In genomic region chr9:14692918-14693861, GRCh38 we compare ENCODE assay signal across 8 cellular contexts. TPM values are rescaled to one million over a fixed set of nuclear protein-coding genes. Genes with fewer than 3 reads are reported as not detected.
DNase-seq lines count a peak whose midpoint lies in the region; ATAC-seq and TF ChIP-seq lines count a peak whose summit lies in the region.

A gene with protein sequence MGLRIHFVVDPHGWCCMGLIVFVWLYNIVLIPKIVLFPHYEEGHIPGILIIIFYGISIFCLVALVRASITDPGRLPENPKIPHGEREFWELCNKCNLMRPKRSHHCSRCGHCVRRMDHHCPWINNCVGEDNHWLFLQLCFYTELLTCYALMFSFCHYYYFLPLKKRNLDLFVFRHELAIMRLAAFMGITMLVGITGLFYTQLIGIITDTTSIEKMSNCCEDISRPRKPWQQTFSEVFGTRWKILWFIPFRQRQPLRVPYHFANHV (minus strand): TSS chr9:14693432. CDS start chr9:14674340, 19,092 bp downstream.

- peak within 1 kb of the TSS; percentile 84 for H4K8ac ChIP-seq in mesenchymal stem cell (ENCODE audit: low read length)

- H3K27me3 Mint-ChIP-seq in activated CD4-positive, alpha-beta memory T cell treated with anti-CD3 and anti-CD28 coated beads, Interleukin-2, amount 10 ng/mL, durations not matched to agents 7 days and 5 days: peaks cover 8% of the 10 kb centered on the region
- no peaks in the 10 kb centered on the region for H3K27me3 Mint-ChIP-seq in effector memory CD8-positive, alpha-beta T cell

- H3K18ac ChIP-seq in mesenchymal stem cell (ENCODE audit: low read depth in 1 of 2, low read length in 2 of 2): peak within 1 kb of the TSS; percentile 71 to 72

- peak within 1 kb of the TSS; percentile 96 for H3K4me2 ChIP-seq in mesenchymal stem cell (ENCODE audit: low read length, poor library complexity, severe bottlenecking)

- DNase-seq in AG08395 (ENCODE audit: low spot score) (peak; percentile 77), NCI-H460 (ENCODE audit: extremely low read depth, low read depth) (peak; percentile 39), mesenchymal stem cell (peak; percentile 44)
- DNase-seq in activated CD4-positive, alpha-beta memory T cell treated with anti-CD3 and anti-CD28 coated beads, Interleukin-2, amount 10 ng/mL, durations not matched to agents 7 days and 5 days: peak; percentile 65
- DNase-seq in effector memory CD8-positive, alpha-beta T cell: peak; percentile 28 to 33 (median 33)
- DNase-seq in stimulated activated CD8-positive, alpha-beta memory T cell treated with anti-CD3 and anti-CD28 coated beads, Interleukin-12 subunit alpha, Interleukin-12 subunit beta, amount 100 ng/mL, for 4 hours (ENCODE audit: low read depth): peak; percentile 50

- H3K36me3 Mint-ChIP-seq in activated CD4-positive, alpha-beta memory T cell treated with anti-CD3 and anti-CD28 coated beads, Interleukin-2, amount 10 ng/mL, durations not matched to agents 7 days and 5 days (ENCODE audit: low read depth): peaks cover 21% of the 10 kb centered on the region
- peaks cover 12% of the 10 kb centered on the region for H3K36me3 Mint-ChIP-seq in effector memory CD8-positive, alpha-beta T cell (ENCODE audit: insufficient read depth)

- WGBS in mesenchymal stem cell: 2% methylated on average over 45 of the region's 79 CpGs

- peak; percentile 71 for TF ChIP-seq POLR2A in GM18526 (IDR thresholded peaks at IDR 0.05; ENCODE audit: extremely low read depth, insufficient read length)

- CTCF ChIA-PET in activated CD4-positive, alpha-beta memory T cell treated with anti-CD3 and anti-CD28 coated beads, Interleukin-2, amount 10 ng/mL, durations not matched to agents 7 days and 5 days (lab: Charles Lee): interaction anchor here (2.3 kb wide), 1 partner anchor 32 kb away, joined by 7 read pairs; no protein-coding TSS in a partner anchor

- peak within 1 kb of the TSS; percentile 76 for H3K27ac Mint-ChIP-seq in activated CD4-positive, alpha-beta memory T cell treated with anti-CD3 and anti-CD28 coated beads, Interleukin-2, amount 10 ng/mL, durations not matched to agents 7 days and 5 days
- peak within 1 kb of the TSS; percentile 92 to 94 for H3K27ac Mint-ChIP-seq in effector memory CD8-positive, alpha-beta T cell

- H2BK12ac ChIP-seq in mesenchymal stem cell (ENCODE audit: low read length in 2 of 2): no peak within 1 kb of the TSS

- POLR2A ChIA-PET in activated CD4-positive, alpha-beta memory T cell treated with anti-CD3 and anti-CD28 coated beads, Interleukin-2, amount 10 ng/mL, durations not matched to agents 7 days and 5 days (lab: Charles Lee): interaction anchor here (0.7 to 1.6 kb wide), 2 partner anchors 17 to 32 kb away, joined by 4 read pairs; no protein-coding TSS in a partner anchor

- H3K14ac ChIP-seq in mesenchymal stem cell (ENCODE audit: low read length in 2 of 2): peak within 1 kb of the TSS in 1 of 2 experiments; percentile 94

- H3K4ac ChIP-seq in mesenchymal stem cell (ENCODE audit: low read depth in 1 of 2, low read length in 2 of 2): peak within 1 kb of the TSS; percentile 22 to 80

- H2AK5ac ChIP-seq in mesenchymal stem cell (ENCODE audit: low read length, severe bottlenecking): no peak within 1 kb of the TSS

- H3K9me3 ChIP-seq in mesenchymal stem cell (ENCODE audit: control insufficient read depth, low read length): no peaks in the 10 kb centered on the region

- no peak within 1 kb of the TSS for H3K27ac ChIP-seq in mesenchymal stem cell (ENCODE audit: low read length, poor library complexity, severe bottlenecking)

- H2BK120ac ChIP-seq in mesenchymal stem cell (ENCODE audit: low read depth, low read length): peak within 1 kb of the TSS; percentile 15

- H3K4me1 ChIP-seq in mesenchymal stem cell (ENCODE audit: control insufficient read depth, insufficient read depth, low read depth, low read length): peaks cover 3% of the 10 kb centered on the region

- H3K9ac ChIP-seq in mesenchymal stem cell (ENCODE audit: low read length): peak within 1 kb of the TSS; percentile 79

- H3K4me3 Mint-ChIP-seq in activated CD4-positive, alpha-beta memory T cell treated with anti-CD3 and anti-CD28 coated beads, Interleukin-2, amount 10 ng/mL, durations not matched to agents 7 days and 5 days: peak within 1 kb of the TSS; percentile 93
- peak within 1 kb of the TSS; percentile 90 to 95 for H3K4me3 Mint-ChIP-seq in effector memory CD8-positive, alpha-beta T cell

- peak within 1 kb of the TSS in 1 of 2 experiments; percentile 54 for H3K23ac ChIP-seq in mesenchymal stem cell (ENCODE audit: low read length in 2 of 2)

- peak; percentile 38 for ATAC-seq in HG03060 (IDR thresholded peaks at IDR 0.05; ENCODE audit: low read depth, unreplicated experiment)
- peak; percentile 83 for ATAC-seq in effector memory CD8-positive, alpha-beta T cell (replicated peaks)

- peak within 1 kb of the TSS; percentile 98 for H2AFZ ChIP-seq in mesenchymal stem cell (ENCODE audit: low read depth, low read length)

- H2BK15ac ChIP-seq in mesenchymal stem cell (ENCODE audit: low read depth, poor library complexity, severe bottlenecking): no peak within 1 kb of the TSS

- H3K36me3 ChIP-seq in mesenchymal stem cell (ENCODE audit: control insufficient read depth in 1 of 2, insufficient read depth in 2 of 2, low read depth in 1 of 2, low read length in 2 of 2): peaks cover 7 to 15% of the 10 kb centered on the region in 2 experiments

- H4K91ac ChIP-seq in mesenchymal stem cell (ENCODE audit: low read length): peak within 1 kb of the TSS; percentile 18

- peaks cover 13% of the 10 kb centered on the region for H3K79me1 ChIP-seq in mesenchymal stem cell (replicated peaks; ENCODE audit: low read length, poor library complexity, severe bottlenecking)

- peaks cover 41% of the 10 kb centered on the region for H3K4me1 Mint-ChIP-seq in activated CD4-positive, alpha-beta memory T cell treated with anti-CD3 and anti-CD28 coated beads, Interleukin-2, amount 10 ng/mL, durations not matched to agents 7 days and 5 days
- peaks cover 21 to 38% of the 10 kb centered on the region in 2 donors for H3K4me1 Mint-ChIP-seq in effector memory CD8-positive, alpha-beta T cell (ENCODE audit: low read depth in 2 of 2)

- no peaks in the 10 kb centered on the region for H3K9me3 Mint-ChIP-seq in activated CD4-positive, alpha-beta memory T cell treated with anti-CD3 and anti-CD28 coated beads, Interleukin-2, amount 10 ng/mL, durations not matched to agents 7 days and 5 days
- no peaks in the 10 kb centered on the region for H3K9me3 Mint-ChIP-seq in effector memory CD8-positive, alpha-beta T cell

- H2BK5ac ChIP-seq in mesenchymal stem cell (ENCODE audit: low read depth, low read length, poor library complexity, severe bottlenecking): no peak within 1 kb of the TSS

- H3K4me3 ChIP-seq in mesenchymal stem cell (ENCODE audit: insufficient read depth in 1 of 2, low read depth in 1 of 2, low read length in 2 of 2): peak within 1 kb of the TSS; percentile 79 to 94

- peaks cover 13 to 14% of the 10 kb centered on the region in 2 experiments for H3K27me3 ChIP-seq in mesenchymal stem cell (ENCODE audit: control insufficient read depth in 1 of 2, insufficient read depth in 1 of 2, low read length in 2 of 2)

RNA-seq across cellular contexts. Expression of the gene that starts here (rescaled TPM):
- 6.7 and 10.2 TPM in 2 replicates for total RNA-seq in NCI-H460 (2014; rRNA removed; shearing (Covaris generic))
- 4.8 and 10.2 TPM in 2 replicates for polyA plus RNA-seq in NCI-H460 (2014; cell fraction: nucleus; rRNA removed)
- 1 to 10 TPM; 7.5 to 7.6 TPM for total RNA-seq in activated CD4-positive, alpha-beta memory T cell treated with anti-CD3 and anti-CD28 coated beads, Interleukin-2, amount 10 ng/mL, durations not matched to agents 7 days and 5 days
- 3.6 TPM for polyA plus RNA-seq in mesenchymal stem cell (2013, experiment 1 of 2)
- polyA plus RNA-seq in mesenchymal stem cell (2013, experiment 2 of 2): 3.7 TPM
